Comparison of ENCODE assay signal across 15 cellular contexts in the genomic region with DNA sequence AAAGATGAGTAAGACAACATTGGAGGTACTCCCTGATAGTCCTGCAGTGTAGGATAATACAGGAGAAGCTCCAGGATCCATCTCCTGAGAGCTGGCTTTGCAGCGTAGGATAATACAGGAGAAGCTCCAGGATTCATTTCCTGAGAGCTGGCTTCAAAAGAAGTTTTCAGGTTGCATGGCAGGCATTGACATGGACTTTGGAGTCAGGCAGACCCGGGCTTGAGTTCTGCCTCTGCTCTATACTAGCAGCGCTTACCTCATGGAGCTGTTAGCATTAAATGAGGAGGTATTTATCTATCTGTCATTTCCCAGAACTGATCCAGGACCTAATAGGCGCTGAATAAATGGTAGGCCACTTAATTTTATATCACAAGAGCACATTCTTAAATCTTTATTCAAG.
DNase-seq lines count a peak whose midpoint lies in the region; ATAC-seq, FAIRE-seq and TF ChIP-seq lines count a peak whose summit lies in the region.
"Had no signal": no experiment of that assay in that cellular context is flagged by ENCODE, and none has a peak within 500 bp of the region (broad histone marks: within the 10 kb centered on the region; RNA-seq: fewer than 3 reads in every experiment).

No MANE protein-coding gene starts in this region.

- H3K4me2 ChIP-seq in A549, result peak overlapping the region; percentile 70

- CTCF ChIA-PET in A549 (lab: Yijun Ruan, JAX), result no interaction called here
- CTCF ChIA-PET in RWPE1 (lab: Yijun Ruan, JAX), result no interaction called here
- CTCF ChIA-PET in GM10248 (lab: Yijun Ruan, JAX), result interaction anchor here (1.0 to 1.9 kb wide), 6 partner anchors 9 to 407 kb away, joined by 3 to 6 read pairs (median 4); no protein-coding TSS in a partner anchor

- POLR2A ChIA-PET in A549 (lab: Yijun Ruan, JAX), result interaction anchor here (1.1 kb wide), 1 partner anchor 11 kb away, joined by 3 read pairs; no protein-coding TSS in a partner anchor
- POLR2A ChIA-PET in RWPE1 (lab: Yijun Ruan, JAX; ENCODE audit: low non-redundant PET), result no interaction called here
- POLR2A ChIA-PET in GM10248 (lab: Yijun Ruan, JAX), result no interaction called here

- H3K4me1 ChIP-seq in A549, result peaks cover 62% of the 10 kb centered on the region
- H3K4me1 ChIP-seq in foreskin keratinocyte, result peaks cover 26% of the 10 kb centered on the region
- peaks cover 17% of the 10 kb centered on the region for H3K4me1 ChIP-seq in rectal smooth muscle tissue (ENCODE audit: control insufficient read depth, insufficient read depth, low read length)

- H3K27ac ChIP-seq in A549 (peak overlapping the region; percentile 78 to 90), RWPE1 (peak overlapping the region; percentile 79), foreskin keratinocyte (peak overlapping the region; percentile 19), rectal smooth muscle tissue (ENCODE audit: low read depth, low read length) (no peak overlapping the region)
- H3K27ac ChIP-seq: tibial artery had no signal

- no peaks in the 10 kb centered on the region for H3K36me3 ChIP-seq in rectal smooth muscle tissue (ENCODE audit: control insufficient read depth, insufficient read depth, low read length)
- H3K36me3 ChIP-seq: gastroesophageal sphincter, pancreas, tibial artery had no signal

- TF ChIP-seq CTCF in A549 (IDR thresholded peaks at IDR 0.05), result no peak
- no peak for TF ChIP-seq CTCF in RWPE1 (conservative IDR thresholded peaks at IDR 0.05; ENCODE audit: low read depth)
- TF ChIP-seq CTCF in foreskin keratinocyte (conservative IDR thresholded peaks at IDR 0.05), result no peak
- no peak for TF ChIP-seq CTCF in GM10248 (IDR thresholded peaks at IDR 0.05; ENCODE audit: control extremely low read depth, extremely low read depth, low read depth, missing control alignments)

- whole genome bisulfite sequencing in A549 (ENCODE audit: missing lambda C conversion rate), result 83% methylated on average over 4 of the region's 4 CpGs

- no peak for TF ChIP-seq EP300 in A549 (IDR thresholded peaks at IDR 0.05)

- H3K4me3 ChIP-seq in A549, result no peak overlapping the region
- H3K4me3 ChIP-seq in rectal smooth muscle tissue (ENCODE audit: low read length), result peak overlapping the region; percentile 1
- H3K4me3 ChIP-seq: gastroesophageal sphincter, pancreas, tibial artery had no signal

- no peak for TF ChIP-seq POLR2A in A549 (IDR thresholded peaks at IDR 0.05; ENCODE audit: low read length)

- no peaks in the 10 kb centered on the region for H3K9me3 ChIP-seq in A549
- H3K9me3 ChIP-seq: gastroesophageal sphincter, pancreas, tibial artery had no signal

- H3K27me3 ChIP-seq in foreskin keratinocyte (no peaks in the 10 kb centered on the region), rectal smooth muscle tissue (ENCODE audit: control insufficient read depth, insufficient read depth, low read length) (no peaks in the 10 kb centered on the region)
- H3K27me3 ChIP-seq: gastroesophageal sphincter, pancreas, tibial artery had no signal

- no peak for FAIRE-seq in A549 (lab: Jason Lieb, UNC)
- FAIRE-seq: pancreas had no signal

- DNase-seq in A549 (ENCODE audit: low read depth in 1 of 2, low spot score in 1 of 2), result no peak
- no peak for DNase-seq in RWPE1 (ENCODE audit: low spot score)
- DNase-seq in foreskin keratinocyte, result no peak
- no peak for DNase-seq in SKM-1 (lab: John Stamatoyannopoulos, UW; ENCODE audit: unreplicated experiment)
- DNase-seq in GM10248 (ENCODE audit: extremely low spot score), result no peak
- DNase-seq in NCI-H748 treated with DMSO at 0.1 percent for 48 hours (lab: John Stamatoyannopoulos, UW), result no peak
- DNase-seq in HuH-7.5 (ENCODE audit: low spot score), result no peak
- DNase-seq: activated CD4-positive, alpha-beta memory T cell treated with anti-CD3 and anti-CD28 coated beads, Interleukin-2, amount 10 ng/mL, durations not matched to agents 7 days and 5 days; activated T-cell treated with anti-CD3 and anti-CD28 coated beads, Interleukin-2, amount 50 U/mL, for 48 hours; NCI-H1930; pancreas; tibial artery had no signal

- H3K9ac ChIP-seq in rectal smooth muscle tissue (ENCODE audit: low read length), result no peak overlapping the region

- ATAC-seq in A549, result peak; percentile 47 to 50; a peak in 5 of 6 replicates
- no peak for ATAC-seq in foreskin keratinocyte
- ATAC-seq: activated naive CD4-positive, alpha-beta T cell treated with anti-CD3 and anti-CD28 coated beads, Interleukin-2, amount 50 U/mL, for 72 hours had no signal

- no peak for TF ChIP-seq RAD21 in A549 (conservative IDR thresholded peaks at IDR 0.05 in 1 of 2, IDR thresholded peaks at IDR 0.05 in 1 of 2)

TF ChIP-seq in A549, 52 proteins besides CTCF, POLR2A, EP300 and RAD21:
- TF ChIP-seq SREBF2 (IDR thresholded peaks at IDR 0.05), result no peak
- no peak for TF ChIP-seq RCOR1 (IDR thresholded peaks at IDR 0.05; ENCODE audit: low read depth, low read length)
- TF ChIP-seq JUN (IDR thresholded peaks at IDR 0.05), result no peak
- TF ChIP-seq CBX8 (IDR thresholded peaks at IDR 0.05), result no peak
- TF ChIP-seq BCL3 (IDR thresholded peaks at IDR 0.05), result no peak
- TF ChIP-seq HOXB13 (CRISPR knock-in tag; IDR thresholded peaks at IDR 0.05; ENCODE audit: low read depth), result no peak
- no peak for TF ChIP-seq KDM1A (IDR thresholded peaks at IDR 0.05; ENCODE audit: low read depth)
- no peak for TF ChIP-seq CEBPB (IDR thresholded peaks at IDR 0.05)
- TF ChIP-seq CHD4 (IDR thresholded peaks at IDR 0.05; ENCODE audit: borderline replicate concordance), result no peak
- no peak for TF ChIP-seq REST (IDR thresholded peaks at IDR 0.05)
- TF ChIP-seq BHLHE40 (IDR thresholded peaks at IDR 0.05; ENCODE audit: low read depth, low read length), result no peak
- TF ChIP-seq GATA3 (IDR thresholded peaks at IDR 0.05; ENCODE audit: borderline replicate concordance), result no peak
